ENCODE assay signal across 17 cellular contexts in genomic region chr1:15282810-15283474, GRCh38. TPM values are rescaled to one million over a fixed set of nuclear protein-coding genes. Genes with fewer than 3 reads are reported as not detected.
A peak's percentile ranks its signal among the peaks of the same experiment; 100 is the strongest.
DNase-seq lines count a peak whose midpoint lies in the region; ATAC-seq and TF ChIP-seq lines count a peak whose summit lies in the region.
"Had no signal": no experiment of that assay in that cellular context is flagged by ENCODE, and none has a peak within 500 bp of the region (broad histone marks: within the 10 kb centered on the region; RNA-seq: fewer than 3 reads in every experiment).

No MANE protein-coding gene starts in this region.

- no peaks in the 10 kb centered on the region for H3K4me1 ChIP-seq in endodermal cell (ENCODE audit: control insufficient read depth, insufficient read depth, low read length)
- H3K4me1 ChIP-seq: HAP-1, lower lobe of right lung had no signal

- H3K9me3 Mint-ChIP-seq in endodermal cell (no peaks in the 10 kb centered on the region), osteocyte (ENCODE audit: unreplicated experiment) (no peaks in the 10 kb centered on the region), glutamatergic neuron (ENCODE audit: unreplicated experiment) (no peaks in the 10 kb centered on the region)

- H3K27ac Mint-ChIP-seq in endodermal cell (no peak overlapping the region), osteocyte (ENCODE audit: unreplicated experiment) (no peak overlapping the region), glutamatergic neuron (ENCODE audit: unreplicated experiment) (no peak overlapping the region)
- H3K27ac Mint-ChIP-seq: dendritic cell treated with granulocyte-macrophage colony-stimulating factor and Interleukin-4, amounts not matched to agents 40 ng/mL and 50 ng/mL, for 4 days; IgD-negative memory B cell had no signal

- H3K27me3 Mint-ChIP-seq in endodermal cell (ENCODE audit: insufficient read depth) = peaks cover 11% of the 10 kb centered on the region
- peaks cover 18% of the 10 kb centered on the region for H3K27me3 Mint-ChIP-seq in osteocyte (ENCODE audit: unreplicated experiment)
- no peaks in the 10 kb centered on the region for H3K27me3 Mint-ChIP-seq in glutamatergic neuron (ENCODE audit: unreplicated experiment)

- H3K4me3 ChIP-seq in endodermal cell (ENCODE audit: low read length) = no peak overlapping the region
- H3K4me3 ChIP-seq: HAP-1, lower lobe of right lung had no signal

- H3K36me3 Mint-ChIP-seq in endodermal cell (ENCODE audit: low read depth) (no peaks in the 10 kb centered on the region), osteocyte (ENCODE audit: unreplicated experiment) (no peaks in the 10 kb centered on the region), glutamatergic neuron (ENCODE audit: unreplicated experiment) (no peaks in the 10 kb centered on the region)

- TF ChIP-seq CTCF in endodermal cell (conservative IDR thresholded peaks at IDR 0.05) (no peak), osteocyte (IDR thresholded peaks at IDR 0.05) (no peak), glutamatergic neuron (IDR thresholded peaks at IDR 0.05; ENCODE audit: partially characterized antibody, unreplicated experiment) (no peak)

- no peaks in the 10 kb centered on the region for H3K9me3 ChIP-seq in endodermal cell (ENCODE audit: control insufficient read depth, low read length)
- H3K9me3 ChIP-seq: HAP-1, lower lobe of right lung had no signal

- in situ Hi-C loops in G401 (cut with HindIII; ENCODE audit: low sequenced_read_pairs) = no loop called here

- no peak overlapping the region for H3K27ac ChIP-seq in endodermal cell (ENCODE audit: low read depth, low read length)
- H3K27ac ChIP-seq: lower lobe of right lung had no signal

- H3K27me3 ChIP-seq in endodermal cell (ENCODE audit: control insufficient read depth, insufficient read depth, low read length, poor library complexity, severe bottlenecking) = no peaks in the 10 kb centered on the region

- WGBS in endodermal cell (ENCODE audit: insufficient coverage in 1 of 2, insufficient read length in 1 of 2), 2 experiments = 94 to 100% methylated on average over 1 to 7 of the region's 7 CpGs

- no peaks in the 10 kb centered on the region for H3K36me3 ChIP-seq in endodermal cell (ENCODE audit: control insufficient read depth, insufficient read depth, low read length)
- H3K36me3 ChIP-seq: HAP-1, lower lobe of right lung had no signal

- peak; percentile 89 for DNase-seq in G401 (ENCODE audit: low spot score)
- peak; percentile 93 for DNase-seq in NCI-H446 treated with DMSO at 0.1 percent for 48 hours (lab: John Stamatoyannopoulos, UW)
- peak; percentile 69 for DNase-seq in endodermal cell
- DNase-seq in medulla oblongata (ENCODE audit: extremely low spot score) = peak; percentile 44
- DNase-seq in osteocyte (ENCODE audit: extremely low spot score, unreplicated experiment) = no peak
- no peak for DNase-seq in amniotic stem cell (lab: John Stamatoyannopoulos, UW)
- no peak for DNase-seq in glutamatergic neuron
- DNase-seq: activated CD4-positive, alpha-beta T cell treated with anti-CD3 and anti-CD28 coated beads, Interleukin-2, amount 50 U/mL, for 48 hours; activated T-cell treated with anti-CD3 and anti-CD28 coated beads, Interleukin-2, amount 50 U/mL, for 48 hours; lower lobe of right lung; NCI-H1417 treated with DMSO at 0.1 percent for 48 hours; small intestine; stimulated activated naive CD8-positive, alpha-beta T cell treated with anti-CD3 and anti-CD28 coated beads, Interleukin-15, Interleukin-2, amounts not matched to agents 100 U/mL and 50 U/mL, for 24 hours had no signal

- H3K4me3 Mint-ChIP-seq in endodermal cell (no peak overlapping the region), osteocyte (ENCODE audit: unreplicated experiment) (no peak overlapping the region), glutamatergic neuron (ENCODE audit: unreplicated experiment) (no peak overlapping the region)
- H3K4me3 Mint-ChIP-seq: dendritic cell treated with granulocyte-macrophage colony-stimulating factor and Interleukin-4, amounts not matched to agents 40 ng/mL and 50 ng/mL, for 4 days; IgD-negative memory B cell had no signal

- ATAC-seq in GM21447 (IDR thresholded peaks at IDR 0.05; ENCODE audit: unreplicated experiment) = no peak
- ATAC-seq: lower lobe of right lung; stimulated activated naive CD8-positive, alpha-beta T cell treated with anti-CD3 and anti-CD28 coated beads, Interleukin-15, Interleukin-2, amounts not matched to agents 100 U/mL and 50 U/mL, for 24 hours had no signal

- H3K4me1 Mint-ChIP-seq in endodermal cell = peaks cover 10% of the 10 kb centered on the region
- peaks cover 18% of the 10 kb centered on the region for H3K4me1 Mint-ChIP-seq in osteocyte (ENCODE audit: unreplicated experiment)
- no peaks in the 10 kb centered on the region for H3K4me1 Mint-ChIP-seq in glutamatergic neuron (ENCODE audit: low read depth, unreplicated experiment)
- H3K4me1 Mint-ChIP-seq: IgD-negative memory B cell had no signal

- H3K9ac ChIP-seq in endodermal cell (ENCODE audit: extremely low read depth, low read length, poor library complexity, severe bottlenecking) = no peak overlapping the region

RNA-seq across cellular contexts. Expression of gene FHAD1, which starts 35.9 kb away (rescaled TPM):
- 13.7 and 24.0 TPM in 2 replicates for total RNA-seq in G401 (2014; rRNA removed; shearing (Covaris generic))
- total RNA-seq in endodermal cell (1 to 10 TPM; 2.9 to 3.6 TPM), osteocyte (not detected in 2 replicates), glutamatergic neuron (ENCODE audit: unreplicated experiment) (not detected)
- polyA plus RNA-seq in endodermal cell (2013, experiment 1 of 2) = 1.7 TPM
- 2.1 TPM for polyA plus RNA-seq in endodermal cell (2013, experiment 2 of 2)
- polyA plus RNA-seq: IgD-negative memory B cell had no signal

Comparison
In these comparisons a context has a peak if more than half of its experiments do, and no peak if none do; other contexts are left out.
1. DNase-seq: peak in G401 (single experiment), NCI-H446 treated with DMSO at 0.1 percent for 48 hours (single experiment), endodermal cell (single experiment) and medulla oblongata (single experiment); none in osteocyte (single experiment), amniotic stem cell (single experiment) and glutamatergic neuron (single experiment).